In the genomic region with DNA sequence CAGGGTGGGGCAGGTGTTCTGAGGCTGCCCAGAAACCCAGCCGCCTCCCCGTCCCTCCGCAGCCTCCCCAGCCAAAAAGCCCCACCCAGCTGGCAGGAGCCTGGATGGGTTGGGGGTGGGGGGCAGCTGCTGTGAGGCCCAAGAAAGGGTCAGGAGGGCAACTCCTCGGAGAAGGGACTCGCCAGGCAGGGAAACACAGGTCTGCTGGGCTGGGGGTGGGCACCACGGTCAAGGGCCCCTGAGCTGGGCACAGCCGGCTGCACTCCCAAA, we compare ENCODE assay signal across 1 cellular context.
TF ChIP-seq lines count a peak whose summit lies in the region.

No MANE protein-coding gene starts in this region.

TF ChIP-seq in GM23338, 12 proteins besides CTCF, POLR2A, EP300 and RAD21:
- no peak for TF ChIP-seq EZH2 (IDR thresholded peaks at IDR 0.05; ENCODE audit: low read depth, unreplicated experiment)
- TF ChIP-seq ZNF114 (CRISPR knock-in tag; IDR thresholded peaks at IDR 0.05), result no peak
- TF ChIP-seq, protein P1, sequence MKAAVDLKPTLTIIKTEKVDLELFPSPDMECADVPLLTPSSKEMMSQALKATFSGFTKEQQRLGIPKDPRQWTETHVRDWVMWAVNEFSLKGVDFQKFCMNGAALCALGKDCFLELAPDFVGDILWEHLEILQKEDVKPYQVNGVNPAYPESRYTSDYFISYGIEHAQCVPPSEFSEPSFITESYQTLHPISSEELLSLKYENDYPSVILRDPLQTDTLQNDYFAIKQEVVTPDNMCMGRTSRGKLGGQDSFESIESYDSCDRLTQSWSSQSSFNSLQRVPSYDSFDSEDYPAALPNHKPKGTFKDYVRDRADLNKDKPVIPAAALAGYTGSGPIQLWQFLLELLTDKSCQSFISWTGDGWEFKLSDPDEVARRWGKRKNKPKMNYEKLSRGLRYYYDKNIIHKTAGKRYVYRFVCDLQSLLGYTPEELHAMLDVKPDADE (IDR thresholded peaks at IDR 0.05), result no peak
- no peak for TF ChIP-seq EZH2phosphoT487 (IDR thresholded peaks at IDR 0.05; ENCODE audit: unreplicated experiment)
- TF ChIP-seq CREB1 (CRISPR knock-in tag; IDR thresholded peaks at IDR 0.05; ENCODE audit: low read depth), result no peak
- no peak for TF ChIP-seq ZNF331 (CRISPR knock-in tag; IDR thresholded peaks at IDR 0.05; ENCODE audit: low read depth)
- TF ChIP-seq, protein P2, sequence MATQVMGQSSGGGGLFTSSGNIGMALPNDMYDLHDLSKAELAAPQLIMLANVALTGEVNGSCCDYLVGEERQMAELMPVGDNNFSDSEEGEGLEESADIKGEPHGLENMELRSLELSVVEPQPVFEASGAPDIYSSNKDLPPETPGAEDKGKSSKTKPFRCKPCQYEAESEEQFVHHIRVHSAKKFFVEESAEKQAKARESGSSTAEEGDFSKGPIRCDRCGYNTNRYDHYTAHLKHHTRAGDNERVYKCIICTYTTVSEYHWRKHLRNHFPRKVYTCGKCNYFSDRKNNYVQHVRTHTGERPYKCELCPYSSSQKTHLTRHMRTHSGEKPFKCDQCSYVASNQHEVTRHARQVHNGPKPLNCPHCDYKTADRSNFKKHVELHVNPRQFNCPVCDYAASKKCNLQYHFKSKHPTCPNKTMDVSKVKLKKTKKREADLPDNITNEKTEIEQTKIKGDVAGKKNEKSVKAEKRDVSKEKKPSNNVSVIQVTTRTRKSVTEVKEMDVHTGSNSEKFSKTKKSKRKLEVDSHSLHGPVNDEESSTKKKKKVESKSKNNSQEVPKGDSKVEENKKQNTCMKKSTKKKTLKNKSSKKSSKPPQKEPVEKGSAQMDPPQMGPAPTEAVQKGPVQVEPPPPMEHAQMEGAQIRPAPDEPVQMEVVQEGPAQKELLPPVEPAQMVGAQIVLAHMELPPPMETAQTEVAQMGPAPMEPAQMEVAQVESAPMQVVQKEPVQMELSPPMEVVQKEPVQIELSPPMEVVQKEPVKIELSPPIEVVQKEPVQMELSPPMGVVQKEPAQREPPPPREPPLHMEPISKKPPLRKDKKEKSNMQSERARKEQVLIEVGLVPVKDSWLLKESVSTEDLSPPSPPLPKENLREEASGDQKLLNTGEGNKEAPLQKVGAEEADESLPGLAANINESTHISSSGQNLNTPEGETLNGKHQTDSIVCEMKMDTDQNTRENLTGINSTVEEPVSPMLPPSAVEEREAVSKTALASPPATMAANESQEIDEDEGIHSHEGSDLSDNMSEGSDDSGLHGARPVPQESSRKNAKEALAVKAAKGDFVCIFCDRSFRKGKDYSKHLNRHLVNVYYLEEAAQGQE (IDR thresholded peaks at IDR 0.05; ENCODE audit: unreplicated experiment), result no peak
- no peak for TF ChIP-seq JUNB (IDR thresholded peaks at IDR 0.05; ENCODE audit: unreplicated experiment)
